ENCODE assay signal across 4 cellular contexts in genomic region chr12:68878846-68879245, GRCh38. TPM values are rescaled to one million over a fixed set of nuclear protein-coding genes. Genes with fewer than 3 reads are reported as not detected.
"Had no signal": no experiment of that assay in that cellular context is flagged by ENCODE, and none has a peak within 500 bp of the region (broad histone marks: within the 10 kb centered on the region; RNA-seq: fewer than 3 reads in every experiment).

No MANE protein-coding gene starts in this region.

- H3K4me3 ChIP-seq: GM12878 had no signal

- DNase-seq: GDM1, GF-D8 had no signal

RNA-seq across cellular contexts. Expression of gene CPM, which starts 54.1 kb away (rescaled TPM):
- total RNA-seq: G401 had no signal
